ENCODE assay signal across 1 cellular context in the genomic region with DNA sequence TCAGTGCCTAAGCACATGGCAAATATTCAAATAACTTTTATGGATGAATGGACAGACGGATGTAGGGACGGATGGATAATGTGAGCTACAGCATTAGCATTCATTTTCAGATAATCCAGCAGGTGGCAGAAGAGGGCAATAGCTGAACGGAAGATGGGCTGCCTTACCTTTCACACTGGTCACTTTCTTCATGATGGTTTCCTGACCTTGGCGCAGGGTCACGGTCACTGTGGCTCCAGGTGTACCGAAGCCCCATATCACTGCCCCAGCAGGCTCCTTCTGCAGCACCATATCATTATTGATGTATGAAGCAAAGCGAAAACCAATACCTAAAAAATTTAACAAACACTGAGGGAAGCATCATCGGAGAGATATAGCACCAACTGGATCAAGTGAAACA.
TF ChIP-seq lines count a peak whose summit lies in the region.

No MANE protein-coding gene starts in this region.

TF ChIP-seq in HepG2, 621 proteins besides CTCF, POLR2A, EP300 and RAD21 (continued from another document and continues in another):
- TF ChIP-seq, protein P1, sequence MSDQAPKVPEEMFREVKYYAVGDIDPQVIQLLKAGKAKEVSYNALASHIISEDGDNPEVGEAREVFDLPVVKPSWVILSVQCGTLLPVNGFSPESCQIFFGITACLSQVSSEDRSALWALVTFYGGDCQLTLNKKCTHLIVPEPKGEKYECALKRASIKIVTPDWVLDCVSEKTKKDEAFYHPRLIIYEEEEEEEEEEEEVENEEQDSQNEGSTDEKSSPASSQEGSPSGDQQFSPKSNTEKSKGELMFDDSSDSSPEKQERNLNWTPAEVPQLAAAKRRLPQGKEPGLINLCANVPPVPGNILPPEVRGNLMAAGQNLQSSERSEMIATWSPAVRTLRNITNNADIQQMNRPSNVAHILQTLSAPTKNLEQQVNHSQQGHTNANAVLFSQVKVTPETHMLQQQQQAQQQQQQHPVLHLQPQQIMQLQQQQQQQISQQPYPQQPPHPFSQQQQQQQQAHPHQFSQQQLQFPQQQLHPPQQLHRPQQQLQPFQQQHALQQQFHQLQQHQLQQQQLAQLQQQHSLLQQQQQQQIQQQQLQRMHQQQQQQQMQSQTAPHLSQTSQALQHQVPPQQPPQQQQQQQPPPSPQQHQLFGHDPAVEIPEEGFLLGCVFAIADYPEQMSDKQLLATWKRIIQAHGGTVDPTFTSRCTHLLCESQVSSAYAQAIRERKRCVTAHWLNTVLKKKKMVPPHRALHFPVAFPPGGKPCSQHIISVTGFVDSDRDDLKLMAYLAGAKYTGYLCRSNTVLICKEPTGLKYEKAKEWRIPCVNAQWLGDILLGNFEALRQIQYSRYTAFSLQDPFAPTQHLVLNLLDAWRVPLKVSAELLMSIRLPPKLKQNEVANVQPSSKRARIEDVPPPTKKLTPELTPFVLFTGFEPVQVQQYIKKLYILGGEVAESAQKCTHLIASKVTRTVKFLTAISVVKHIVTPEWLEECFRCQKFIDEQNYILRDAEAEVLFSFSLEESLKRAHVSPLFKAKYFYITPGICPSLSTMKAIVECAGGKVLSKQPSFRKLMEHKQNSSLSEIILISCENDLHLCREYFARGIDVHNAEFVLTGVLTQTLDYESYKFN (CRISPR knock-in tag; conservative IDR thresholded peaks at IDR 0.05): no peak
- TF ChIP-seq, protein P2, sequence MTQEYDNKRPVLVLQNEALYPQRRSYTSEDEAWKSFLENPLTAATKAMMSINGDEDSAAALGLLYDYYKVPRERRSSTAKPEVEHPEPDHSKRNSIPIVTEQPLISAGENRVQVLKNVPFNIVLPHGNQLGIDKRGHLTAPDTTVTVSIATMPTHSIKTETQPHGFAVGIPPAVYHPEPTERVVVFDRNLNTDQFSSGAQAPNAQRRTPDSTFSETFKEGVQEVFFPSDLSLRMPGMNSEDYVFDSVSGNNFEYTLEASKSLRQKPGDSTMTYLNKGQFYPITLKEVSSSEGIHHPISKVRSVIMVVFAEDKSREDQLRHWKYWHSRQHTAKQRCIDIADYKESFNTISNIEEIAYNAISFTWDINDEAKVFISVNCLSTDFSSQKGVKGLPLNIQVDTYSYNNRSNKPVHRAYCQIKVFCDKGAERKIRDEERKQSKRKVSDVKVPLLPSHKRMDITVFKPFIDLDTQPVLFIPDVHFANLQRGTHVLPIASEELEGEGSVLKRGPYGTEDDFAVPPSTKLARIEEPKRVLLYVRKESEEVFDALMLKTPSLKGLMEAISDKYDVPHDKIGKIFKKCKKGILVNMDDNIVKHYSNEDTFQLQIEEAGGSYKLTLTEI (CRISPR knock-in tag; conservative IDR thresholded peaks at IDR 0.05): no peak
- TF ChIP-seq ZNF451 (CRISPR knock-in tag; IDR thresholded peaks at IDR 0.05) (no peak), RORA (CRISPR knock-in tag; IDR thresholded peaks at IDR 0.05) (no peak), GATAD2A (CRISPR knock-in tag; IDR thresholded peaks at IDR 0.05) (peak; percentile 33; the same call in 1 of the 2 replicates), MBNL3 (CRISPR knock-in tag; conservative IDR thresholded peaks at IDR 0.05) (no peak), NCOA5 (CRISPR knock-in tag; IDR thresholded peaks at IDR 0.05) (no peak), ZNF569 (CRISPR knock-in tag; IDR thresholded peaks at IDR 0.05; ENCODE audit: borderline replicate concordance) (no peak), CHCHD3 (CRISPR knock-in tag; IDR thresholded peaks at IDR 0.05) (no peak), ZNF33B (CRISPR knock-in tag; IDR thresholded peaks at IDR 0.05) (no peak), ZNF629 (CRISPR knock-in tag; conservative IDR thresholded peaks at IDR 0.05) (no peak), NFIB (CRISPR knock-in tag; IDR thresholded peaks at IDR 0.05; ENCODE audit: borderline replicate concordance) (no peak), ZNF572 (CRISPR knock-in tag; IDR thresholded peaks at IDR 0.05) (no peak), PPARG (CRISPR knock-in tag; conservative IDR thresholded peaks at IDR 0.05) (0 out of 2 replicates have a peak, but pooled peaks have one; percentile 34)
- TF ChIP-seq, protein P3, sequence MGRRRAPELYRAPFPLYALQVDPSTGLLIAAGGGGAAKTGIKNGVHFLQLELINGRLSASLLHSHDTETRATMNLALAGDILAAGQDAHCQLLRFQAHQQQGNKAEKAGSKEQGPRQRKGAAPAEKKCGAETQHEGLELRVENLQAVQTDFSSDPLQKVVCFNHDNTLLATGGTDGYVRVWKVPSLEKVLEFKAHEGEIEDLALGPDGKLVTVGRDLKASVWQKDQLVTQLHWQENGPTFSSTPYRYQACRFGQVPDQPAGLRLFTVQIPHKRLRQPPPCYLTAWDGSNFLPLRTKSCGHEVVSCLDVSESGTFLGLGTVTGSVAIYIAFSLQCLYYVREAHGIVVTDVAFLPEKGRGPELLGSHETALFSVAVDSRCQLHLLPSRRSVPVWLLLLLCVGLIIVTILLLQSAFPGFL (CRISPR knock-in tag; IDR thresholded peaks at IDR 0.05): no peak
- TF ChIP-seq, protein P4, sequence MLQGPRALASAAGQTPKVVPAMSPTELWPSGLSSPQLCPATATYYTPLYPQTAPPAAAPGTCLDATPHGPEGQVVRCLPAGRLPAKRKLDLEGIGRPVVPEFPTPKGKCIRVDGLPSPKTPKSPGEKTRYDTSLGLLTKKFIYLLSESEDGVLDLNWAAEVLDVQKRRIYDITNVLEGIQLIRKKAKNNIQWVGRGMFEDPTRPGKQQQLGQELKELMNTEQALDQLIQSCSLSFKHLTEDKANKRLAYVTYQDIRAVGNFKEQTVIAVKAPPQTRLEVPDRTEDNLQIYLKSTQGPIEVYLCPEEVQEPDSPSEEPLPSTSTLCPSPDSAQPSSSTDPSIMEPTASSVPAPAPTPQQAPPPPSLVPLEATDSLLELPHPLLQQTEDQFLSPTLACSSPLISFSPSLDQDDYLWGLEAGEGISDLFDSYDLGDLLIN (CRISPR knock-in tag; IDR thresholded peaks at IDR 0.05; ENCODE audit: borderline replicate concordance): no peak
- TF ChIP-seq, protein P5, sequence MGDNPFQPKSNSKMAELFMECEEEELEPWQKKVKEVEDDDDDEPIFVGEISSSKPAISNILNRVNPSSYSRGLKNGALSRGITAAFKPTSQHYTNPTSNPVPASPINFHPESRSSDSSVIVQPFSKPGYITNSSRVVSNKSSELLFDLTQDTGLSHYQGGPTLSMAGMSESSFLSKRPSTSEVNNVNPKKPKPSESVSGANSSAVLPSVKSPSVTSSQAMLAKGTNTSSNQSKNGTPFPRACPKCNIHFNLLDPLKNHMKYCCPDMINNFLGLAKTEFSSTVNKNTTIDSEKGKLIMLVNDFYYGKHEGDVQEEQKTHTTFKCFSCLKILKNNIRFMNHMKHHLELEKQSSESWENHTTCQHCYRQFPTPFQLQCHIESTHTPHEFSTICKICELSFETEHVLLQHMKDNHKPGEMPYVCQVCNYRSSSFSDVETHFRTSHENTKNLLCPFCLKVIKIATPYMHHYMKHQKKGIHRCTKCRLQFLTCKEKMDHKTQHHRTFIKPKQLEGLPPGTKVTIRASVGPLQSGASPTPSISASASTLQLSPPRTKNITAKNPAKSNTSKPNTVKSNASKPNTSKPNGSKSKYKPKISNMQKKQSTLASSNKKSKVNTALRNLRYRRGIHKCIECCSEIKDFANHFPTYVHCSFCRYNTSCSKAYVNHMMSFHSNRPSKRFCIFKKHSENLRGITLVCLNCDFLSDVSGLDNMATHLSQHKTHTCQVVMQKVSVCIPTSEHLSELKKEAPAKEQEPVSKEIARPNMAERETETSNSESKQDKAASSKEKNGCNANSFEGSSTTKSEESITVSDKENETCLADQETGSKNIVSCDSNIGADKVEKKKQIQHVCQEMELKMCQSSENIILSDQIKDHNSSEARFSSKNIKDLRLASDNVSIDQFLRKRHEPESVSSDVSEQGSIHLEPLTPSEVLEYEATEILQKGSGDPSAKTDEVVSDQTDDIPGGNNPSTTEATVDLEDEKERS (CRISPR knock-in tag; IDR thresholded peaks at IDR 0.05): no peak
- TF ChIP-seq, protein P6, sequence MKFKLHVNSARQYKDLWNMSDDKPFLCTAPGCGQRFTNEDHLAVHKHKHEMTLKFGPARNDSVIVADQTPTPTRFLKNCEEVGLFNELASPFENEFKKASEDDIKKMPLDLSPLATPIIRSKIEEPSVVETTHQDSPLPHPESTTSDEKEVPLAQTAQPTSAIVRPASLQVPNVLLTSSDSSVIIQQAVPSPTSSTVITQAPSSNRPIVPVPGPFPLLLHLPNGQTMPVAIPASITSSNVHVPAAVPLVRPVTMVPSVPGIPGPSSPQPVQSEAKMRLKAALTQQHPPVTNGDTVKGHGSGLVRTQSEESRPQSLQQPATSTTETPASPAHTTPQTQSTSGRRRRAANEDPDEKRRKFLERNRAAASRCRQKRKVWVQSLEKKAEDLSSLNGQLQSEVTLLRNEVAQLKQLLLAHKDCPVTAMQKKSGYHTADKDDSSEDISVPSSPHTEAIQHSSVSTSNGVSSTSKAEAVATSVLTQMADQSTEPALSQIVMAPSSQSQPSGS (CRISPR knock-in tag; IDR thresholded peaks at IDR 0.05): no peak
- TF ChIP-seq, protein P7, sequence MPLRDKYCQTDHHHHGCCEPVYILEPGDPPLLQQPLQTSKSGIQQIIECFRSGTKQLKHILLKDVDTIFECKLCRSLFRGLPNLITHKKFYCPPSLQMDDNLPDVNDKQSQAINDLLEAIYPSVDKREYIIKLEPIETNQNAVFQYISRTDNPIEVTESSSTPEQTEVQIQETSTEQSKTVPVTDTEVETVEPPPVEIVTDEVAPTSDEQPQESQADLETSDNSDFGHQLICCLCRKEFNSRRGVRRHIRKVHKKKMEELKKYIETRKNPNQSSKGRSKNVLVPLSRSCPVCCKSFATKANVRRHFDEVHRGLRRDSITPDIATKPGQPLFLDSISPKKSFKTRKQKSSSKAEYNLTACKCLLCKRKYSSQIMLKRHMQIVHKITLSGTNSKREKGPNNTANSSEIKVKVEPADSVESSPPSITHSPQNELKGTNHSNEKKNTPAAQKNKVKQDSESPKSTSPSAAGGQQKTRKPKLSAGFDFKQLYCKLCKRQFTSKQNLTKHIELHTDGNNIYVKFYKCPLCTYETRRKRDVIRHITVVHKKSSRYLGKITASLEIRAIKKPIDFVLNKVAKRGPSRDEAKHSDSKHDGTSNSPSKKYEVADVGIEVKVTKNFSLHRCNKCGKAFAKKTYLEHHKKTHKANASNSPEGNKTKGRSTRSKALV (CRISPR knock-in tag; IDR thresholded peaks at IDR 0.05): peak; percentile 56; the same call in 1 of the 2 replicates
- TF ChIP-seq, protein P8, sequence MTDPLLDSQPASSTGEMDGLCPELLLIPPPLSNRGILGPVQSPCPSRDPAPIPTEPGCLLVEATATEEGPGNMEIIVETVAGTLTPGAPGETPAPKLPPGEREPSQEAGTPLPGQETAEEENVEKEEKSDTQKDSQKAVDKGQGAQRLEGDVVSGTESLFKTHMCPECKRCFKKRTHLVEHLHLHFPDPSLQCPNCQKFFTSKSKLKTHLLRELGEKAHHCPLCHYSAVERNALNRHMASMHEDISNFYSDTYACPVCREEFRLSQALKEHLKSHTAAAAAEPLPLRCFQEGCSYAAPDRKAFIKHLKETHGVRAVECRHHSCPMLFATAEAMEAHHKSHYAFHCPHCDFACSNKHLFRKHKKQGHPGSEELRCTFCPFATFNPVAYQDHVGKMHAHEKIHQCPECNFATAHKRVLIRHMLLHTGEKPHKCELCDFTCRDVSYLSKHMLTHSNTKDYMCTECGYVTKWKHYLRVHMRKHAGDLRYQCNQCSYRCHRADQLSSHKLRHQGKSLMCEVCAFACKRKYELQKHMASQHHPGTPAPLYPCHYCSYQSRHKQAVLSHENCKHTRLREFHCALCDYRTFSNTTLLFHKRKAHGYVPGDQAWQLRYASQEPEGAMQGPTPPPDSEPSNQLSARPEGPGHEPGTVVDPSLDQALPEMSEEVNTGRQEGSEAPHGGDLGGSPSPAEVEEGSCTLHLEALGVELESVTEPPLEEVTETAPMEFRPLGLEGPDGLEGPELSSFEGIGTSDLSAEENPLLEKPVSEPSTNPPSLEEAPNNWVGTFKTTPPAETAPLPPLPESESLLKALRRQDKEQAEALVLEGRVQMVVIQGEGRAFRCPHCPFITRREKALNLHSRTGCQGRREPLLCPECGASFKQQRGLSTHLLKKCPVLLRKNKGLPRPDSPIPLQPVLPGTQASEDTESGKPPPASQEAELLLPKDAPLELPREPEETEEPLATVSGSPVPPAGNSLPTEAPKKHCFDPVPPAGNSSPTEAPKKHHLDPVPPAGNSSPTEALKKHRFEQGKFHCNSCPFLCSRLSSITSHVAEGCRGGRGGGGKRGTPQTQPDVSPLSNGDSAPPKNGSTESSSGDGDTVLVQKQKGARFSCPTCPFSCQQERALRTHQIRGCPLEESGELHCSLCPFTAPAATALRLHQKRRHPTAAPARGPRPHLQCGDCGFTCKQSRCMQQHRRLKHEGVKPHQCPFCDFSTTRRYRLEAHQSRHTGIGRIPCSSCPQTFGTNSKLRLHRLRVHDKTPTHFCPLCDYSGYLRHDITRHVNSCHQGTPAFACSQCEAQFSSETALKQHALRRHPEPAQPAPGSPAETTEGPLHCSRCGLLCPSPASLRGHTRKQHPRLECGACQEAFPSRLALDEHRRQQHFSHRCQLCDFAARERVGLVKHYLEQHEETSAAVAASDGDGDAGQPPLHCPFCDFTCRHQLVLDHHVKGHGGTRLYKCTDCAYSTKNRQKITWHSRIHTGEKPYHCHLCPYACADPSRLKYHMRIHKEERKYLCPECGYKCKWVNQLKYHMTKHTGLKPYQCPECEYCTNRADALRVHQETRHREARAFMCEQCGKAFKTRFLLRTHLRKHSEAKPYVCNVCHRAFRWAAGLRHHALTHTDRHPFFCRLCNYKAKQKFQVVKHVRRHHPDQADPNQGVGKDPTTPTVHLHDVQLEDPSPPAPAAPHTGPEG (CRISPR knock-in tag; IDR thresholded peaks at IDR 0.05): no peak
- TF ChIP-seq, protein P9, sequence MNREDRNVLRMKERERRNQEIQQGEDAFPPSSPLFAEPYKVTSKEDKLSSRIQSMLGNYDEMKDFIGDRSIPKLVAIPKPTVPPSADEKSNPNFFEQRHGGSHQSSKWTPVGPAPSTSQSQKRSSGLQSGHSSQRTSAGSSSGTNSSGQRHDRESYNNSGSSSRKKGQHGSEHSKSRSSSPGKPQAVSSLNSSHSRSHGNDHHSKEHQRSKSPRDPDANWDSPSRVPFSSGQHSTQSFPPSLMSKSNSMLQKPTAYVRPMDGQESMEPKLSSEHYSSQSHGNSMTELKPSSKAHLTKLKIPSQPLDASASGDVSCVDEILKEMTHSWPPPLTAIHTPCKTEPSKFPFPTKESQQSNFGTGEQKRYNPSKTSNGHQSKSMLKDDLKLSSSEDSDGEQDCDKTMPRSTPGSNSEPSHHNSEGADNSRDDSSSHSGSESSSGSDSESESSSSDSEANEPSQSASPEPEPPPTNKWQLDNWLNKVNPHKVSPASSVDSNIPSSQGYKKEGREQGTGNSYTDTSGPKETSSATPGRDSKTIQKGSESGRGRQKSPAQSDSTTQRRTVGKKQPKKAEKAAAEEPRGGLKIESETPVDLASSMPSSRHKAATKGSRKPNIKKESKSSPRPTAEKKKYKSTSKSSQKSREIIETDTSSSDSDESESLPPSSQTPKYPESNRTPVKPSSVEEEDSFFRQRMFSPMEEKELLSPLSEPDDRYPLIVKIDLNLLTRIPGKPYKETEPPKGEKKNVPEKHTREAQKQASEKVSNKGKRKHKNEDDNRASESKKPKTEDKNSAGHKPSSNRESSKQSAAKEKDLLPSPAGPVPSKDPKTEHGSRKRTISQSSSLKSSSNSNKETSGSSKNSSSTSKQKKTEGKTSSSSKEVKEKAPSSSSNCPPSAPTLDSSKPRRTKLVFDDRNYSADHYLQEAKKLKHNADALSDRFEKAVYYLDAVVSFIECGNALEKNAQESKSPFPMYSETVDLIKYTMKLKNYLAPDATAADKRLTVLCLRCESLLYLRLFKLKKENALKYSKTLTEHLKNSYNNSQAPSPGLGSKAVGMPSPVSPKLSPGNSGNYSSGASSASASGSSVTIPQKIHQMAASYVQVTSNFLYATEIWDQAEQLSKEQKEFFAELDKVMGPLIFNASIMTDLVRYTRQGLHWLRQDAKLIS (CRISPR knock-in tag; IDR thresholded peaks at IDR 0.05): no peak
- TF ChIP-seq, protein P10, sequence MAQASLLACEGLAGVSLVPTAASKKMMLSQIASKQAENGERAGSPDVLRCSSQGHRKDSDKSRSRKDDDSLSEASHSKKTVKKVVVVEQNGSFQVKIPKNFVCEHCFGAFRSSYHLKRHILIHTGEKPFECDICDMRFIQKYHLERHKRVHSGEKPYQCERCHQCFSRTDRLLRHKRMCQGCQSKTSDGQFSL (CRISPR knock-in tag; IDR thresholded peaks at IDR 0.05): no peak
